ENCODE assay signal across 36 cellular contexts in genomic region chr22:23467721-23468294, GRCh38.
"Had no signal": no experiment of that assay in that cellular context is flagged by ENCODE, and none has a peak within 500 bp of the region (broad histone marks: within the 10 kb centered on the region; RNA-seq: fewer than 3 reads in every experiment).

No MANE protein-coding gene starts in this region.

- DNase-seq: activated CD4-positive, alpha-beta memory T cell treated with anti-CD3 and anti-CD28 coated beads, Interleukin-2, amount 10 ng/mL, durations not matched to agents 7 days and 5 days; activated CD4-positive, alpha-beta T cell treated with anti-CD3 and anti-CD28 coated beads for 1 hour; activated CD4-positive, alpha-beta T cell treated with anti-CD3 and anti-CD28 coated beads for 48 hours; activated CD4-positive, CD25-positive, alpha-beta regulatory T cell; activated CD8-positive, alpha-beta memory T cell treated with anti-CD3 and anti-CD28 coated beads for 24 hours; activated CD8-positive, alpha-beta memory T cell treated with anti-CD3 and anti-CD28 coated beads, Interleukin-2, amount 10 ng/mL, durations not matched to agents 7 days and 5 days; activated CD8-positive, alpha-beta memory T cell treated with anti-CD3 and anti-CD28 coated beads, Interleukin-2, amount 50 U/mL, for 48 hours; activated effector memory CD4-positive, alpha-beta T cell treated with anti-CD3 and anti-CD28 coated beads, Interleukin-2, amount 50 U/mL, for 16 hours; activated naive CD4-positive, alpha-beta T cell; activated naive CD8-positive, alpha-beta T cell treated with anti-CD3 and anti-CD28 coated beads, Interleukin-2, amount 10 ng/mL, durations not matched to agents 7 days and 5 days; activated T-cell treated with anti-CD3 and anti-CD28 coated beads, Interleukin-2, amount 50 U/mL, for 72 hours; amygdala; Karpas-422; MG63; NCI-H1048; NCI-H1105 treated with DMSO at 0.1 percent for 48 hours; NCI-H1436; NCI-H1694; NCI-H2029; NCI-H2107; NCI-H226; NCI-H446 treated with DMSO at 0.1 percent for 48 hours; NCI-H524; NCI-H69; Peyer's patch; RPMI8226; SHP77 treated with DMSO at 0.1 percent for 48 hours; SW 1271; T-helper 1 cell; T-helper 2 cell; T-helper 9 cell; WERI-Rb-1 had no signal

- ATAC-seq: activated CD8-positive, alpha-beta memory T cell treated with anti-CD3 and anti-CD28 coated beads, Interleukin-2, amount 10 ng/mL, durations not matched to agents 7 days and 5 days; activated T-cell treated with anti-CD3 and anti-CD28 coated beads, Interleukin-2, amount 50 U/mL, for 72 hours; activated T-helper 17 cell treated with anti-CD3 and anti-CD28 coated beads, Interleukin-2, amount 50 U/mL, for 72 hours; SK-N-SH treated with all-trans-retinoic acid at 6 μM for 48 hours had no signal

- H3K4me3 ChIP-seq: ascending aorta, cardiac muscle cell, MG63, Peyer's patch had no signal

- H3K4me1 ChIP-seq: ascending aorta, Peyer's patch had no signal

- H3K27me3 ChIP-seq: ascending aorta, cardiac muscle cell, Peyer's patch had no signal

- H3K36me3 ChIP-seq: ascending aorta, cardiac muscle cell, MG63, Peyer's patch, WERI-Rb-1 had no signal

- H3K9me3 ChIP-seq: ascending aorta, MG63, Peyer's patch had no signal

- H3K27ac ChIP-seq: ascending aorta, cardiac muscle cell, Peyer's patch, WERI-Rb-1 had no signal
